Comparison of ENCODE assay signal across 1 cellular context in the genomic region with DNA sequence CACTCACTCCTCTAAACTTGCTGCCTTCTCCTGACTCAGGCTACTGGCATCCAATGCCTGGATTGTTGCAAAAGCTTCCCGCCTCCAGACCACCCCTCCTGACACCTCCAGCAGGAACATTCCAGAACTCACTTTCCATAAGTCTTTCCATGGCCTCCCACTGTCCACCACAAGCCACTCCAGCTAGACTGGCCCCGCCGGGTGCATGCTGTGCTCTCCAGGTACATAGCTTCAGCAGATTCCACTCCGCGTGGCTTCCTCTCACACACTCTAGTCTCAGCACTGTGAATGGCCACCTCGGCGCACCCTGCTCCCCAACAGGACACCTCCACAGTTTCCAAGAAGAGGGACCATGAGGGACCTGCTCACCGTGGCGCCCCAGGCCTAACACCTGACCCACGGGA.
TF ChIP-seq lines count a peak whose summit lies in the region.

No MANE protein-coding gene starts in this region.

TF ChIP-seq in GM23338, 12 proteins besides CTCF, POLR2A, EP300 and RAD21:
- no peak for TF ChIP-seq NANOG (IDR thresholded peaks at IDR 0.05; ENCODE audit: borderline replicate concordance)
TF ChIP-seq in GM23338: peak in this region for 0.
